In genomic region chr1:19405761-19406481, GRCh38 we compare ENCODE assay signal across 10 cellular contexts.
DNase-seq lines count a peak whose midpoint lies in the region; ATAC-seq and TF ChIP-seq lines count a peak whose summit lies in the region.
"Had no signal": no experiment of that assay in that cellular context is flagged by ENCODE, and none has a peak within 500 bp of the region (broad histone marks: within the 10 kb centered on the region; RNA-seq: fewer than 3 reads in every experiment).

No MANE protein-coding gene starts in this region.

- POLR2A ChIA-PET in activated CD8-positive, alpha-beta T cell treated with anti-CD3 and anti-CD28 coated beads, Interleukin-2, amount 10 ng/mL, durations not matched to agents 7 days and 5 days (lab: Charles Lee), result interaction anchor here (1.3 kb wide), 1 partner anchor 15 kb away, joined by 3 read pairs; no protein-coding TSS in a partner anchor

- ATAC-seq in activated CD8-positive, alpha-beta T cell treated with anti-CD3 and anti-CD28 coated beads, Interleukin-2, amount 10 ng/mL, durations not matched to agents 7 days and 5 days, result peak; percentile 40
- no peak for ATAC-seq in HG03139 (IDR thresholded peaks at IDR 0.05; ENCODE audit: unreplicated experiment)

- H2AFZ ChIP-seq in osteoblast (ENCODE audit: low read length), result no peak overlapping the region
- H2AFZ ChIP-seq: parathyroid adenoma had no signal

- H3K27ac Mint-ChIP-seq in activated T-cell treated with anti-CD3 and anti-CD28 coated beads, Interleukin-2, amount 50 U/mL, for 24 hours, result peak overlapping the region; percentile 59
- H3K27ac Mint-ChIP-seq in activated CD8-positive, alpha-beta T cell treated with anti-CD3 and anti-CD28 coated beads, Interleukin-2, amount 10 ng/mL, durations not matched to agents 7 days and 5 days, result peak overlapping the region; percentile 39
- peak overlapping the region; percentile 51 for H3K27ac Mint-ChIP-seq in type B pancreatic cell

- H3K79me2 ChIP-seq in osteoblast (ENCODE audit: insufficient read depth, low read length), result peaks cover 96% of the 10 kb centered on the region

- H3K4me1 ChIP-seq in osteoblast (ENCODE audit: insufficient read depth, low read length), result peaks cover 13% of the 10 kb centered on the region

- H3K4me2 ChIP-seq in osteoblast (ENCODE audit: insufficient read depth, low read length), result no peak overlapping the region

- TF ChIP-seq CTCF in type B pancreatic cell (conservative IDR thresholded peaks at IDR 0.05) (no peak), osteoblast (IDR thresholded peaks at IDR 0.05; ENCODE audit: extremely low read depth, low read depth, low read length) (no peak)

- H3K9me3 Mint-ChIP-seq in activated T-cell treated with anti-CD3 and anti-CD28 coated beads, Interleukin-2, amount 50 U/mL, for 24 hours, result no peaks in the 10 kb centered on the region
- no peaks in the 10 kb centered on the region for H3K9me3 Mint-ChIP-seq in activated CD8-positive, alpha-beta T cell treated with anti-CD3 and anti-CD28 coated beads, Interleukin-2, amount 10 ng/mL, durations not matched to agents 7 days and 5 days (ENCODE audit: insufficient read depth)
- no peaks in the 10 kb centered on the region for H3K9me3 Mint-ChIP-seq in type B pancreatic cell

- peaks cover 76% of the 10 kb centered on the region for H3K36me3 Mint-ChIP-seq in activated T-cell treated with anti-CD3 and anti-CD28 coated beads, Interleukin-2, amount 50 U/mL, for 24 hours (ENCODE audit: low read depth)
- peaks cover 26% of the 10 kb centered on the region for H3K36me3 Mint-ChIP-seq in activated CD8-positive, alpha-beta T cell treated with anti-CD3 and anti-CD28 coated beads, Interleukin-2, amount 10 ng/mL, durations not matched to agents 7 days and 5 days (ENCODE audit: low read depth)
- H3K36me3 Mint-ChIP-seq in type B pancreatic cell, result no peaks in the 10 kb centered on the region

- no peak for DNase-seq in activated T-cell treated with anti-CD3 and anti-CD28 coated beads, Interleukin-2, amount 50 U/mL, for 24 hours
- DNase-seq in activated T-cell treated with anti-CD3 and anti-CD28 coated beads for 4 hours (no peak), type B pancreatic cell (ENCODE audit: extremely low spot score, unreplicated experiment) (no peak), MG63 (no peak), osteoblast (ENCODE audit: insufficient read length, low spot score, missing footprints) (no peak)
- peak; percentile 27 for DNase-seq in activated CD8-positive, alpha-beta T cell treated with anti-CD3 and anti-CD28 coated beads, Interleukin-2, amount 10 ng/mL, durations not matched to agents 7 days and 5 days

- H3K4me1 Mint-ChIP-seq in activated T-cell treated with anti-CD3 and anti-CD28 coated beads, Interleukin-2, amount 50 U/mL, for 24 hours (ENCODE audit: low read depth), result peaks cover 88% of the 10 kb centered on the region
- H3K4me1 Mint-ChIP-seq in activated CD8-positive, alpha-beta T cell treated with anti-CD3 and anti-CD28 coated beads, Interleukin-2, amount 10 ng/mL, durations not matched to agents 7 days and 5 days (ENCODE audit: low read depth), result peaks cover 32% of the 10 kb centered on the region
- H3K4me1 Mint-ChIP-seq in type B pancreatic cell (ENCODE audit: unreplicated experiment), result peaks cover 61% of the 10 kb centered on the region

- H3K27me3 Mint-ChIP-seq in activated T-cell treated with anti-CD3 and anti-CD28 coated beads, Interleukin-2, amount 50 U/mL, for 24 hours, result no peaks in the 10 kb centered on the region
- H3K27me3 Mint-ChIP-seq in activated CD8-positive, alpha-beta T cell treated with anti-CD3 and anti-CD28 coated beads, Interleukin-2, amount 10 ng/mL, durations not matched to agents 7 days and 5 days (ENCODE audit: low read depth), result no peaks in the 10 kb centered on the region
- no peaks in the 10 kb centered on the region for H3K27me3 Mint-ChIP-seq in type B pancreatic cell

- H3K9me3 ChIP-seq in MG63 (no peaks in the 10 kb centered on the region), osteoblast (ENCODE audit: low read depth, low read length) (no peaks in the 10 kb centered on the region)

- H3K4me3 ChIP-seq in MG63, result no peak overlapping the region
- H3K4me3 ChIP-seq in osteoblast (ENCODE audit: insufficient read depth, low read length), result no peak overlapping the region

- no peak overlapping the region for H3K4me3 Mint-ChIP-seq in activated T-cell treated with anti-CD3 and anti-CD28 coated beads, Interleukin-2, amount 50 U/mL, for 24 hours
- H3K4me3 Mint-ChIP-seq in activated CD8-positive, alpha-beta T cell treated with anti-CD3 and anti-CD28 coated beads, Interleukin-2, amount 10 ng/mL, durations not matched to agents 7 days and 5 days, result no peak overlapping the region
- H3K4me3 Mint-ChIP-seq in type B pancreatic cell, result peak overlapping the region; percentile 60

- H3K27ac ChIP-seq in layer of hippocampus (ENCODE audit: low read depth, low read length) (peak overlapping the region; percentile 68), osteoblast (ENCODE audit: low read depth, low read length) (no peak overlapping the region)
- H3K27ac ChIP-seq: parathyroid adenoma, RWPE1 had no signal

- CTCF ChIA-PET in activated CD8-positive, alpha-beta T cell treated with anti-CD3 and anti-CD28 coated beads, Interleukin-2, amount 10 ng/mL, durations not matched to agents 7 days and 5 days (lab: Charles Lee), result interaction anchor here (0.9 to 3.0 kb wide), 8 partner anchors 15 to 256 kb away, joined by 3 to 11 read pairs (median 3); no protein-coding TSS in a partner anchor

- peaks cover 7% of the 10 kb centered on the region for H3K36me3 ChIP-seq in MG63
- H3K36me3 ChIP-seq in osteoblast (ENCODE audit: insufficient read depth, low read length), result peaks cover 14% of the 10 kb centered on the region

- peaks cover 71% of the 10 kb centered on the region for H4K20me1 ChIP-seq in osteoblast (ENCODE audit: insufficient read depth, low read length)

- H3K27me3 ChIP-seq in layer of hippocampus (ENCODE audit: control insufficient read depth, insufficient read depth, low read length), result no peaks in the 10 kb centered on the region
- H3K27me3 ChIP-seq in MG63, result no peaks in the 10 kb centered on the region
- no peaks in the 10 kb centered on the region for H3K27me3 ChIP-seq in osteoblast (ENCODE audit: insufficient read depth, low read length)
